ENCODE assay signal across 8 cellular contexts in genomic region chr11:9574806-9575530, GRCh38. TPM values are rescaled to one million over a fixed set of nuclear protein-coding genes. Genes with fewer than 3 reads are reported as not detected.
DNase-seq lines count a peak whose midpoint lies in the region; ATAC-seq and TF ChIP-seq lines count a peak whose summit lies in the region.

No MANE protein-coding gene starts in this region.

- peaks cover 15% of the 10 kb centered on the region for H4K20me1 ChIP-seq in KMS-11 (ENCODE audit: insufficient read depth)

- H3K4me1 ChIP-seq in KMS-11 (ENCODE audit: low read depth, poor library complexity, severe bottlenecking) (peaks cover 31% of the 10 kb centered on the region), SJSA1 (replicated peaks) (peaks cover 11% of the 10 kb centered on the region), stomach smooth muscle (ENCODE audit: control insufficient read depth, insufficient read depth, low read length) (peaks cover 3% of the 10 kb centered on the region)

- H3K36me3 ChIP-seq in KMS-11 (ENCODE audit: insufficient read depth) (peaks cover 24% of the 10 kb centered on the region; the same call in 1 of the 2 replicates), SJSA1 (peaks cover 57% of the 10 kb centered on the region), stomach smooth muscle (ENCODE audit: control insufficient read depth in 2 of 2, insufficient read depth in 2 of 2, low read length in 2 of 2) (peaks cover 0 to 2% of the 10 kb centered on the region in 2 donors)

- no peak overlapping the region for H2AFZ ChIP-seq in KMS-11 (ENCODE audit: low read depth)

- H3K4me2 ChIP-seq in KMS-11: peak overlapping the region; percentile 91

- ATAC-seq in HG03378 (IDR thresholded peaks at IDR 0.05; ENCODE audit: unreplicated experiment) (no peak), GM21526 (IDR thresholded peaks at IDR 0.05; ENCODE audit: low FRiP score, unreplicated experiment) (no peak)

- peak; percentile 84 for DNase-seq in ELF-1 (ENCODE audit: low read depth, low spot score)
- DNase-seq in SJSA1 (ENCODE audit: low read depth in 1 of 2, low spot score in 2 of 2): peak; percentile 67 to 73
- DNase-seq in cerebellum (ENCODE audit: low spot score): peak; percentile 15
- DNase-seq in kidney tubule cell (ENCODE audit: low spot score): peak; percentile 91

- H3K9ac ChIP-seq in KMS-11 (peak overlapping the region; percentile 93), stomach smooth muscle (ENCODE audit: low read length in 2 of 2) (peak overlapping the region; percentile 82 to 94)

- H3K4me3 ChIP-seq in KMS-11 (IDR thresholded peaks at IDR 0.05; ENCODE audit: insufficient read depth, low read depth, low read length) (no peak overlapping the region), SJSA1 (peak overlapping the region; percentile 93), stomach smooth muscle (ENCODE audit: low read length in 2 of 2) (peak overlapping the region; percentile 83 to 86)

- TF ChIP-seq CTCF in KMS-11 (conservative IDR thresholded peaks at IDR 0.05; ENCODE audit: low read depth, low read length): no peak

- H3K9me3 ChIP-seq in SJSA1 (replicated peaks): no peaks in the 10 kb centered on the region
- no peaks in the 10 kb centered on the region for H3K9me3 ChIP-seq in stomach smooth muscle (ENCODE audit: control insufficient read depth in 2 of 2, low read length in 2 of 2)

- H3K27ac ChIP-seq in KMS-11: peak overlapping the region; percentile 82
- peak overlapping the region; percentile 91 for H3K27ac ChIP-seq in SJSA1
- H3K27ac ChIP-seq in stomach smooth muscle (ENCODE audit: low read length): peak overlapping the region; percentile 97

- peaks cover 52% of the 10 kb centered on the region for H3K79me2 ChIP-seq in KMS-11 (ENCODE audit: insufficient read depth, low read depth)

- H3K27me3 ChIP-seq in KMS-11 (ENCODE audit: insufficient read depth, low read depth) (no peaks in the 10 kb centered on the region), SJSA1 (replicated peaks) (no peaks in the 10 kb centered on the region), stomach smooth muscle (ENCODE audit: control insufficient read depth in 1 of 2, insufficient read depth in 2 of 2, low read length in 2 of 2) (no peaks in the 10 kb centered on the region)

RNA-seq across cellular contexts. Expression of gene WEE1, which starts 1.5 kb away (rescaled TPM):
- total RNA-seq in SJSA1 (2014; rRNA removed; shearing (Covaris generic)): 36.1 and 44.3 TPM in 2 replicates
- total RNA-seq in cerebellum: 34.5 TPM

Comparison
In these comparisons a context has a peak if more than half of its experiments do, and no peak if none do; other contexts are left out.
1. DNase-seq: peak in every context shown above with its lines; median percentile 91 in kidney tubule cell; 84 in ELF-1; 70 in SJSA1; 15 in cerebellum.